ENCODE assay signal across 28 cellular contexts in genomic region chr17:19943599-19943998, GRCh38.
"Had no signal": no experiment of that assay in that cellular context is flagged by ENCODE, and none has a peak within 500 bp of the region (broad histone marks: within the 10 kb centered on the region; RNA-seq: fewer than 3 reads in every experiment).

No MANE protein-coding gene starts in this region.

- H3K27me3 Mint-ChIP-seq: activated B cell treated with CpG ODN at 0.5 μM for 24 hours; activated CD8-positive, alpha-beta memory T cell treated with anti-CD3 and anti-CD28 coated beads, Interleukin-2, amount 10 ng/mL, durations not matched to agents 7 days and 5 days; central memory CD8-positive, alpha-beta T cell; dendritic cell treated with granulocyte-macrophage colony-stimulating factor and Interleukin-4, amounts not matched to agents 40 ng/mL and 50 ng/mL, for 4 days; progenitor cell of endocrine pancreas; stimulated activated naive B cell treated with anti-CD40 and anti-IgM and Interleukin-4, amounts not matched to agents 10 μg/mL and 1 μg/mL and 100 μg/mL, for 72 hours; T-cell had no signal

- H3K27me3 ChIP-seq: esophagus squamous epithelium, heart right ventricle, left lung, ovary, sigmoid colon, stomach, tibial artery had no signal

- H3K9me3 Mint-ChIP-seq: activated B cell treated with CpG ODN at 0.5 μM for 24 hours; activated naive CD4-positive, alpha-beta T cell treated with anti-CD3 and anti-CD28 coated beads, Interleukin-2, amount 50 U/mL, for 72 hours; central memory CD8-positive, alpha-beta T cell; dendritic cell treated with granulocyte-macrophage colony-stimulating factor and Interleukin-4, amounts not matched to agents 40 ng/mL and 50 ng/mL, for 4 days; stimulated activated naive B cell treated with anti-CD40 and anti-IgM and Interleukin-4, amounts not matched to agents 10 μg/mL and 1 μg/mL and 100 μg/mL, for 72 hours; T-cell; T-helper 2 cell treated with Interferon-gamma antibody and Interleukin-4, amounts not matched to agents 5 μg/mL and 100 μg/mL, for 36 hours had no signal

- FAIRE-seq: bronchial epithelial cell, small intestine had no signal

- H3K4me3 Mint-ChIP-seq: activated B cell treated with CpG ODN at 0.5 μM for 24 hours; activated CD8-positive, alpha-beta memory T cell treated with anti-CD3 and anti-CD28 coated beads, Interleukin-2, amount 10 ng/mL, durations not matched to agents 7 days and 5 days; activated CD8-positive, alpha-beta T cell treated with anti-CD3 and anti-CD28 coated beads, Interleukin-2, amount 10 ng/mL, durations not matched to agents 7 days and 5 days; central memory CD8-positive, alpha-beta T cell; dendritic cell treated with granulocyte-macrophage colony-stimulating factor and Interleukin-4, amounts not matched to agents 40 ng/mL and 50 ng/mL, for 4 days; stimulated activated naive B cell treated with anti-CD40 and anti-IgM and Interleukin-4, amounts not matched to agents 10 μg/mL and 1 μg/mL and 100 μg/mL, for 72 hours; T-cell; T-helper 2 cell treated with Interferon-gamma antibody and Interleukin-4, amounts not matched to agents 5 μg/mL and 100 μg/mL, for 36 hours had no signal

- DNase-seq: activated B cell treated with CpG ODN at 0.5 μM for 24 hours; activated CD4-positive, alpha-beta T cell treated with anti-CD3 and anti-CD28 coated beads, Interleukin-2, amount 50 U/mL, for 1 hour; activated CD8-positive, alpha-beta memory T cell treated with anti-CD3 and anti-CD28 coated beads, Interleukin-2, amount 10 ng/mL, durations not matched to agents 7 days and 5 days; activated CD8-positive, alpha-beta T cell treated with anti-CD3 and anti-CD28 coated beads, Interleukin-2, amount 10 ng/mL, durations not matched to agents 7 days and 5 days; activated gamma-delta T cell treated with Interleukin-2 at 50 U/mL for 16 hours; anterior cingulate cortex; esophagus squamous epithelium; foreskin melanocyte; heart right ventricle; kidney glomerular epithelial cell; left lung; ovary; retina; sigmoid colon; small intestine; stimulated activated CD4-positive, alpha-beta T cell treated with anti-CD3 and anti-CD28 coated beads, Interleukin-1b, Interleukin-23, amount 100 ng/mL, for 48 hours; stimulated activated CD4-positive, alpha-beta T cell treated with anti-CD3 and anti-CD28 coated beads, Interleukin-4, amount 100 ng/mL, for 4 hours; stimulated activated CD8-positive, alpha-beta memory T cell treated with anti-CD3 and anti-CD28 coated beads, Interleukin-4, amount 100 ng/mL, for 48 hours; stimulated activated naive B cell treated with anti-CD40 and anti-IgM and Interleukin-4, amounts not matched to agents 10 μg/mL and 1 μg/mL and 100 μg/mL, for 72 hours; stomach; T-cell; tibial artery had no signal

- H3K27ac Mint-ChIP-seq: activated B cell treated with CpG ODN at 0.5 μM for 24 hours; activated CD8-positive, alpha-beta memory T cell treated with anti-CD3 and anti-CD28 coated beads, Interleukin-2, amount 10 ng/mL, durations not matched to agents 7 days and 5 days; activated CD8-positive, alpha-beta T cell treated with anti-CD3 and anti-CD28 coated beads, Interleukin-2, amount 10 ng/mL, durations not matched to agents 7 days and 5 days; dendritic cell treated with granulocyte-macrophage colony-stimulating factor and Interleukin-4, amounts not matched to agents 40 ng/mL and 50 ng/mL, for 4 days; progenitor cell of endocrine pancreas; stimulated activated naive B cell treated with anti-CD40 and anti-IgM and Interleukin-4, amounts not matched to agents 10 μg/mL and 1 μg/mL and 100 μg/mL, for 72 hours; T-helper 2 cell treated with Interferon-gamma antibody and Interleukin-4, amounts not matched to agents 5 μg/mL and 100 μg/mL, for 36 hours had no signal

- ATAC-seq: activated CD8-positive, alpha-beta memory T cell treated with anti-CD3 and anti-CD28 coated beads, Interleukin-2, amount 10 ng/mL, durations not matched to agents 7 days and 5 days; activated CD8-positive, alpha-beta T cell treated with anti-CD3 and anti-CD28 coated beads, Interleukin-2, amount 10 ng/mL, durations not matched to agents 7 days and 5 days; activated naive CD4-positive, alpha-beta T cell treated with anti-CD3 and anti-CD28 coated beads, Interleukin-2, amount 50 U/mL, for 72 hours; left lung; stimulated activated naive B cell treated with anti-CD40 and anti-IgM and Interleukin-4, amounts not matched to agents 10 μg/mL and 1 μg/mL and 100 μg/mL, for 72 hours; T-cell had no signal

- H3K9me3 ChIP-seq: esophagus squamous epithelium, heart right ventricle, left lung, ovary, sigmoid colon, stomach, tibial artery had no signal

- H3K27ac ChIP-seq: esophagus squamous epithelium, heart right ventricle, left lung, ovary, sigmoid colon, stomach, tibial artery had no signal
